Comparison of ENCODE assay signal across 8 cellular contexts in the genomic region with DNA sequence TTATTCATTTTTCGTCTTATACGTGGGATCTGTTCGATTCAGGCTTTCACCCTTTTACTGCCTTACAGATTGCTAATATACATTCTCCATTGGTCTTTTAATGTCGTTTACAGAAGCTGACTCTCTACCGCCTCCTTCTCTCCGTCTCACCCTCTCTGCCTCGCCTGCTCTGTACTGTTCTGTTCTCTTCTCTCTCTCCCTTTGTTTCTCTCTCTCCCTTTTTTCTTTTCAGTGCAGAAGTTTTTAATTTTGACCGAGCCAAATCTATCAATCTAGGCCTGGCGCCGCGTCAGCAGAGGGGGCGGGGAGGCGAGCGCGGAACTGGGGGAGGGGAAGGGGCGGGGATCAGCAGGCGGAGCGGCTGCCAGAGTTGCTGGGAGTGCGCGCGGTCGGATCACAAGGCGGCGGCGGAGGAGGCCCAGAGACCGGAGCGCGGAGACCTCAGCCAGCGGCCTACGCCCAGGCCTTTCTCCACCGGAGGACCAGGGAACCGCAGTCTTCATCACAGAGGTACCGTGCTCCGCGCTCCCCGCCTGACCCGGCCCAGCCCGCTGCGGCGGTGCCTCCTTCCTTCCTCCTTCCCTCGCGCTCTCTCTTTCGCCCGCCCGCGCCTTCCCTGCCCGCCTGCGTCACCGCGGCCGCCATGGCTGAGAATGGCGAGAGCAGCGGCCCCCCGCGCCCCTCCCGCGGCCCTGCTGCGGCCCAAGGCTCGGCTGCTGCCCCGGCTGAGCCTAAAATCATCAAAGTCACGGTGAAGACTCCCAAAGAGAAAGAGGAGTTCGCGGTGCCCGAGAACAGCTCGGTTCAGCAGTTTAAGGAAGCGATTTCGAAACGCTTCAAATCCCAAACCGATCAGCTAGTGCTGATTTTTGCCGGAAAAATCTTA. TPM values are rescaled to one million over a fixed set of nuclear protein-coding genes. Genes with fewer than 3 reads are reported as not detected.
DNase-seq lines count a peak whose midpoint lies in the region; ATAC-seq, FAIRE-seq and TF ChIP-seq lines count a peak whose summit lies in the region.

A gene (plus strand): TSS at position 397 of the 886 bp plus-strand sequence. CDS start 247 bp downstream, at position 644.

- FAIRE-seq in H54 (lab: Jason Lieb, UNC) = no peak

- TF ChIP-seq CTCF in gastroesophageal sphincter (IDR thresholded peaks at IDR 0.05) = peak in 1 of 4 experiments; percentile 3
- TF ChIP-seq CTCF in suprapubic skin (IDR thresholded peaks at IDR 0.05) = no peak

- H3K36me3 ChIP-seq in MG63 (no peaks in the 10 kb centered on the region; the same call in none of the 2 replicates), gastroesophageal sphincter (no peaks in the 10 kb centered on the region), suprapubic skin (no peaks in the 10 kb centered on the region)

- H3K4me1 ChIP-seq in gastroesophageal sphincter (peaks cover 0 to 39% (median 0%) of the 10 kb centered on the region in 3 donors), suprapubic skin (peaks cover 20% of the 10 kb centered on the region)

- H3K9me3 ChIP-seq in MG63 (no peaks in the 10 kb centered on the region), gastroesophageal sphincter (no peaks in the 10 kb centered on the region), suprapubic skin (no peaks in the 10 kb centered on the region)

- H3K27me3 ChIP-seq in MG63 = no peaks in the 10 kb centered on the region
- no peaks in the 10 kb centered on the region for H3K27me3 ChIP-seq in gastroesophageal sphincter
- no peaks in the 10 kb centered on the region for H3K27me3 ChIP-seq in suprapubic skin

- DNase-seq in ELF-1 (ENCODE audit: low read depth, low spot score) = peak; percentile 85
- no peak for DNase-seq in H54 (ENCODE audit: insufficient read length, low spot score)
- peak; percentile 77 for DNase-seq in MG63
- DNase-seq in SK-MEL-5 (ENCODE audit: low read depth, low spot score) = peak; percentile 75
- DNase-seq in activated naive CD4-positive, alpha-beta T cell treated with Interleukin-2 at 50 U/mL for 16 hours = peak; percentile 80
- peak; percentile 69 for DNase-seq in occipital lobe (lab: John Stamatoyannopoulos, UW)
- DNase-seq in suprapubic skin (ENCODE audit: low spot score in 2 of 2) = peak; percentile 80 to 83

- peak; percentile 76 for TF ChIP-seq POLR2A in H54 (IDR thresholded peaks at IDR 0.05; ENCODE audit: low read depth, low read length)
- TF ChIP-seq POLR2A in gastroesophageal sphincter (IDR thresholded peaks at IDR 0.05) = peak; percentile 79 to 81
- peak; percentile 19 to 73 for TF ChIP-seq POLR2A in suprapubic skin (IDR thresholded peaks at IDR 0.05)

- peak; percentile 96 for ATAC-seq in gastroesophageal sphincter

- 0 to 50% methylated on average over 8 of the region's 70 CpGs for WGBS in gastroesophageal sphincter (ENCODE audit: low coverage in 1 of 2), 2 donors
- WGBS in suprapubic skin = 25% methylated on average over 70 of the region's 70 CpGs

- in situ Hi-C loops in SK-MEL-5 (cut with HindIII; ENCODE audit: low pct_unique_long_range_greater_than_20kb, low sequenced_read_pairs) = no loop called here

- H3K4me3 ChIP-seq in MG63 (peak within 1 kb of the TSS; percentile 63), gastroesophageal sphincter (peak within 1 kb of the TSS; percentile 68 to 75), suprapubic skin (peak within 1 kb of the TSS; percentile 70)

- peak within 1 kb of the TSS; percentile 89 to 95 (median 94) for H3K27ac ChIP-seq in gastroesophageal sphincter
- H3K27ac ChIP-seq in suprapubic skin = peak within 1 kb of the TSS; percentile 98

- TF ChIP-seq EP300 in gastroesophageal sphincter (IDR thresholded peaks at IDR 0.05) (no peak), suprapubic skin (IDR thresholded peaks at IDR 0.05) (no peak)

RNA-seq across cellular contexts. Expression of the gene that starts here (rescaled TPM):
- 3.4 and 4.9 TPM in 2 replicates for total RNA-seq in MG63 (2014; rRNA removed; shearing (Covaris generic); ENCODE audit: low replicate concordance)
- 4.8 and 5.3 TPM in 2 replicates for total RNA-seq in SK-MEL-5 (2014; rRNA removed; shearing (Covaris generic))
- 24.4 and 27.8 TPM in 2 replicates for polyA plus RNA-seq in SK-MEL-5 (2015; cell fraction: cytosol; rRNA removed)
- polyA plus RNA-seq in SK-MEL-5 (2015; cell fraction: nucleus; rRNA removed) = 13.9 and 15.9 TPM in 2 replicates
- total RNA-seq in gastroesophageal sphincter = 10 to 100 TPM; 24.7 to 40.6 (median 32.0) TPM
- 20.0 TPM for total RNA-seq in occipital lobe
- total RNA-seq in suprapubic skin = 10 to 100 TPM; 27.2 to 36.0 (median 31.4) TPM
